Comparison of ENCODE assay signal across 17 cellular contexts in genomic region chr20:36645353-36645752, GRCh38. TPM values are rescaled to one million over a fixed set of nuclear protein-coding genes. Genes with fewer than 3 reads are reported as not detected.
A peak's percentile ranks its signal among the peaks of the same experiment; 100 is the strongest.
DNase-seq lines count a peak whose midpoint lies in the region; ATAC-seq and TF ChIP-seq lines count a peak whose summit lies in the region.
"Had no signal": no experiment of that assay in that cellular context is flagged by ENCODE, and none has a peak within 500 bp of the region (broad histone marks: within the 10 kb centered on the region; RNA-seq: fewer than 3 reads in every experiment).

No MANE protein-coding gene starts in this region.

- no peaks in the 10 kb centered on the region for H3K9me2 ChIP-seq in Loucy (replicated peaks; ENCODE audit: low read depth, low read length)

- intact Hi-C loops in CD4-positive, alpha-beta memory T cell (cut with micrococcal nuclease) = loop anchor here (1.0 to 5.0 kb wide), 3 partner anchors 15 to 102 kb away; partner anchors contain the start of genes NDRG3 and RAB5IF
- intact Hi-C loops in posterior vena cava (cut with DNase I) = no loop called here

- peaks cover 48% of the 10 kb centered on the region for H3K4me1 ChIP-seq in CD4-positive, alpha-beta memory T cell (ENCODE audit: insufficient read depth, low read length)
- H3K4me1 ChIP-seq in Loucy (ENCODE audit: insufficient read depth, low read length, poor library complexity, severe bottlenecking) (peaks cover 56% of the 10 kb centered on the region), neutrophil (ENCODE audit: control insufficient read depth in 1 of 2, insufficient read depth in 1 of 2, low read depth in 1 of 2, low read length in 1 of 2) (peaks cover 12 to 13% of the 10 kb centered on the region in 2 experiments)
- H3K4me1 ChIP-seq: parathyroid adenoma, thyroid gland had no signal

- CTCF ChIA-PET in CD4-positive, alpha-beta memory T cell (lab: Charles Lee; ENCODE audit: partially characterized antibody) = interaction anchor here (0.9 to 6.8 kb wide), 17 partner anchors 9 to 163 kb away, joined by 3 to 83 read pairs (median 5); partner anchors contain the start of gene RAB5IF

- H2AFZ ChIP-seq in Loucy (ENCODE audit: low read length) = no peak overlapping the region
- H2AFZ ChIP-seq: parathyroid adenoma had no signal

- H3K27me3 ChIP-seq in CD4-positive, alpha-beta memory T cell (ENCODE audit: insufficient read depth, low read length) = no peaks in the 10 kb centered on the region
- H3K27me3 ChIP-seq in Loucy (ENCODE audit: insufficient read depth, low read length, poor library complexity, severe bottlenecking) = no peaks in the 10 kb centered on the region
- no peaks in the 10 kb centered on the region for H3K27me3 ChIP-seq in neutrophil
- H3K27me3 ChIP-seq: cardiac muscle cell, thyroid gland had no signal

- no peaks in the 10 kb centered on the region for H3K9me3 ChIP-seq in CD4-positive, alpha-beta memory T cell (ENCODE audit: control insufficient read depth in 1 of 2, low read length in 2 of 2)
- no peaks in the 10 kb centered on the region for H3K9me3 ChIP-seq in Loucy (ENCODE audit: insufficient read depth, low read depth, low read length)
- no peaks in the 10 kb centered on the region for H3K9me3 ChIP-seq in neutrophil
- H3K9me3 ChIP-seq: thyroid gland had no signal

- peaks cover 15 to 37% of the 10 kb centered on the region in 2 donors for H3K36me3 Mint-ChIP-seq in CD4-positive, alpha-beta memory T cell
- peaks cover 45% of the 10 kb centered on the region for H3K36me3 Mint-ChIP-seq in central memory CD8-positive, alpha-beta T cell (ENCODE audit: insufficient read depth)

- H3K27me3 Mint-ChIP-seq in CD4-positive, alpha-beta memory T cell = no peaks in the 10 kb centered on the region
- H3K27me3 Mint-ChIP-seq in central memory CD8-positive, alpha-beta T cell = no peaks in the 10 kb centered on the region

- H4K20me1 ChIP-seq in Loucy (ENCODE audit: insufficient read depth, low read length, poor library complexity, severe bottlenecking) = no peaks in the 10 kb centered on the region

- peak overlapping the region; percentile 96 for H3K9ac ChIP-seq in Loucy (ENCODE audit: low read depth, low read length, poor library complexity, severe bottlenecking)
- H3K9ac ChIP-seq: parathyroid adenoma had no signal

- H3K4me2 ChIP-seq in Loucy (ENCODE audit: low read depth, low read length, poor library complexity, severe bottlenecking) = peak overlapping the region; percentile 100

- H3K79me2 ChIP-seq in Loucy (ENCODE audit: insufficient read depth, low read length) = peaks cover 59% of the 10 kb centered on the region
- H3K79me2 ChIP-seq: parathyroid adenoma had no signal

- H3K4me3 Mint-ChIP-seq in CD4-positive, alpha-beta memory T cell = peak overlapping the region; percentile 92 to 99 (median 98)
- peak overlapping the region; percentile 96 for H3K4me3 Mint-ChIP-seq in central memory CD8-positive, alpha-beta T cell

- H3F3A ChIP-seq in Loucy (ENCODE audit: low read depth) = 0 out of 2 replicates have a peak, but pooled peaks cover 3% of the 10 kb centered on the region

- H3K9me3 Mint-ChIP-seq in CD4-positive, alpha-beta memory T cell = no peaks in the 10 kb centered on the region
- no peaks in the 10 kb centered on the region for H3K9me3 Mint-ChIP-seq in central memory CD8-positive, alpha-beta T cell

- no peak for TF ChIP-seq CTCF in Loucy (conservative IDR thresholded peaks at IDR 0.05; ENCODE audit: low read length)
- TF ChIP-seq CTCF in neutrophil (IDR thresholded peaks at IDR 0.05) = no peak

- H3K27ac ChIP-seq in CD4-positive, alpha-beta memory T cell (ENCODE audit: low read depth, low read length) = peak overlapping the region; percentile 77
- H3K27ac ChIP-seq in neutrophil = peak overlapping the region; percentile 72
- H3K27ac ChIP-seq: C4-2B, cardiac muscle cell, parathyroid adenoma, thyroid gland had no signal

- H3K36me3 ChIP-seq in CD4-positive, alpha-beta memory T cell (ENCODE audit: insufficient read depth, low read length) = peaks cover 13% of the 10 kb centered on the region
- H3K36me3 ChIP-seq in Loucy (ENCODE audit: insufficient read depth, low read length) = peaks cover 6% of the 10 kb centered on the region; the same call in 1 of the 2 replicates
- H3K36me3 ChIP-seq in neutrophil = no peaks in the 10 kb centered on the region
- H3K36me3 ChIP-seq: cardiac muscle cell, thyroid gland had no signal

- POLR2A ChIA-PET in CD4-positive, alpha-beta memory T cell (lab: Charles Lee; ENCODE audit: partially characterized antibody) = interaction anchor here (0.7 to 7.1 kb wide), 15 partner anchors 9 to 190 kb away, joined by 3 to 131 read pairs (median 4); partner anchors contain the start of genes DSN1, NDRG3, RAB5IF and TGIF2

- H3K4me3 ChIP-seq in CD4-positive, alpha-beta memory T cell (ENCODE audit: low read length in 2 of 2) = peak overlapping the region; percentile 75 to 83
- H3K4me3 ChIP-seq in Loucy (ENCODE audit: low read length, poor library complexity, severe bottlenecking) (peak overlapping the region; percentile 91), neutrophil (ENCODE audit: low read depth in 1 of 2, low read length in 1 of 2) (no peak overlapping the region)
- H3K4me3 ChIP-seq: cardiac muscle cell, thyroid gland had no signal

- H3K27ac Mint-ChIP-seq in CD4-positive, alpha-beta memory T cell = peak overlapping the region; percentile 97 to 99 (median 98)
- peak overlapping the region; percentile 99 for H3K27ac Mint-ChIP-seq in central memory CD8-positive, alpha-beta T cell (ENCODE audit: low read depth)

- peaks cover 28 to 68% (median 49%) of the 10 kb centered on the region in 4 donors for H3K4me1 Mint-ChIP-seq in CD4-positive, alpha-beta memory T cell
- peaks cover 53% of the 10 kb centered on the region for H3K4me1 Mint-ChIP-seq in central memory CD8-positive, alpha-beta T cell

- no peak for ATAC-seq in central memory CD8-positive, alpha-beta T cell (replicated peaks; ENCODE audit: extremely low read depth, poor library complexity, severe bottlenecking)
- ATAC-seq in GM21717 (IDR thresholded peaks at IDR 0.05; ENCODE audit: unreplicated experiment) (no peak), HG02973 (IDR thresholded peaks at IDR 0.05; ENCODE audit: unreplicated experiment) (no peak)

- DNase-seq in CD4-positive, alpha-beta memory T cell = no peak
- DNase-seq in central memory CD8-positive, alpha-beta T cell (ENCODE audit: low spot score in 2 of 2) = no peak
- DNase-seq in posterior vena cava (ENCODE audit: low spot score) (no peak), SHP77 treated with DMSO at 0.1 percent for 48 hours (lab: John Stamatoyannopoulos, UW) (no peak)
- DNase-seq: EL, NCI-H2029 treated with DMSO at 0.1 percent for 48 hours, NCI-H69 had no signal

RNA-seq across cellular contexts. Expression of gene SLA2, which starts 0.6 kb away (rescaled TPM):
- total RNA-seq in CD4-positive, alpha-beta memory T cell = 10 to 100 TPM; 28.7 to 29.9 TPM
- 10 to 100 TPM; 12.7 to 14.3 TPM for polyA plus RNA-seq in CD4-positive, alpha-beta memory T cell
- under 1 TPM; 0.38 to 0.46 TPM for total RNA-seq in posterior vena cava
- total RNA-seq: endothelial cell of umbilical vein, glomerular endothelial cell had no signal
- polyA plus RNA-seq: cardiac muscle cell, endothelial cell of umbilical vein had no signal

RNA-seq across cellular contexts. Expression of gene RAB5IF, which starts 39.8 kb away (rescaled TPM):
- total RNA-seq in CD4-positive, alpha-beta memory T cell = 10 to 100 TPM; 63.4 to 67.5 TPM
- 100 to 1,000 TPM; 162 to 212 TPM for polyA plus RNA-seq in CD4-positive, alpha-beta memory T cell
- 10 to 100 TPM; 50.0 to 56.0 TPM for total RNA-seq in posterior vena cava

Comparison
In these comparisons a context has a peak if more than half of its experiments do, and no peak if none do; other contexts are left out.
1. H3K4me3 ChIP-seq: peak in CD4-positive, alpha-beta memory T cell (2 of 2) and Loucy (single experiment); none in neutrophil (0 of 2).
2. RNA of gene SLA2, which starts 0.6 kb away (total RNA-seq): 28.7 to 29.9 TPM in CD4-positive, alpha-beta memory T cell; 0.38 to 0.46 TPM in posterior vena cava; every median in the first group is over 10 times any median in the second.